In the genomic region with DNA sequence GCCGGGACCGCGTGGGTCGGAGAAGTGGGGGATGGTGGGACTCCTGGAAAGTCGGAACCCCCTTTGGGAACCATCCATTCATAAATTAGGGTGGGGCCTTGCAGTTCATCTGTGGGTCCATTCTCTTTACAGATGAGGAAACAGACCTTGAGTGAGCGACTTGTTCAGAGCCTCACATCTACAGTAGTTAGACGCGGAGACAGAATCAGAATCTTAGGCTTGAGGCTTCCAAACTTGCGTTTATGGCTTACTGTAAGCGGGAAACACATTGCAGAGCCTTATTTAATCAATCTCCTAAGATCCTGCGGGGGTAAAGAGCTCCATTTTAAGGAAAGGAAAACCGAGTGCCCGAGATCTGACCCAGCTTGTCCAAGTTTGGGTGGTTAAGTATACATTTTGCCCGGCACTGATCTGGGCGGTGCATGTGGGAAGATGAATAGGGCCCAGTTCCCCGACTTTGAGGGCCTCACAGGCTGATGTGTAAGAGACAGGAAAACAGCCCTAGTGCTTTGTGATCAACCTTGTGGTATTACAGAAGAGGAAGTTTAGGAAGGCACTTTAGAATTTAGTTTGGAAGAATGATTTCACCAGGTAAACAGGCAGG, we compare ENCODE assay signal across 8 cellular contexts. TPM values are rescaled to one million over a fixed set of nuclear protein-coding genes. Genes with fewer than 3 reads are reported as not detected.
DNase-seq lines count a peak whose midpoint lies in the region; ATAC-seq and TF ChIP-seq lines count a peak whose summit lies in the region.

No MANE protein-coding gene starts in this region.

- no peak for TF ChIP-seq CTCF in parathyroid adenoma (IDR thresholded peaks at IDR 0.05)

- H3K4me3 ChIP-seq in parathyroid adenoma (ENCODE audit: low read depth, low read length) = peak overlapping the region; percentile 79

- H3K36me3 ChIP-seq in ES-I3 (ENCODE audit: insufficient read depth, low read length) = peaks cover 7% of the 10 kb centered on the region; the same call in 1 of the 2 replicates
- H3K36me3 ChIP-seq in parathyroid adenoma (ENCODE audit: control insufficient read depth, insufficient read depth, low read length) = no peaks in the 10 kb centered on the region

- peaks cover 21% of the 10 kb centered on the region for H3K79me2 ChIP-seq in parathyroid adenoma

- H3K9me3 ChIP-seq in ES-I3 (ENCODE audit: control insufficient read depth, insufficient read depth, low read length) (no peaks in the 10 kb centered on the region), parathyroid adenoma (ENCODE audit: control insufficient read depth, low read length) (no peaks in the 10 kb centered on the region)

- peak overlapping the region; percentile 94 for H3K9ac ChIP-seq in ES-I3 (ENCODE audit: low read depth, low read length)
- peak overlapping the region; percentile 9 for H3K9ac ChIP-seq in parathyroid adenoma

- peaks cover 16% of the 10 kb centered on the region; the same call in 1 of the 2 replicates for H3K4me1 ChIP-seq in ES-I3 (ENCODE audit: insufficient read depth, low read length)
- H3K4me1 ChIP-seq in parathyroid adenoma = peaks cover 4% of the 10 kb centered on the region

- H3K27me3 ChIP-seq in parathyroid adenoma (ENCODE audit: control insufficient read depth, insufficient read depth, low read length) = no peaks in the 10 kb centered on the region

- H2AFZ ChIP-seq in parathyroid adenoma = peak overlapping the region; percentile 90

- H3K27ac ChIP-seq in parathyroid adenoma = peak overlapping the region; percentile 94

- ATAC-seq in HG02642 (IDR thresholded peaks at IDR 0.05; ENCODE audit: poor library complexity, unreplicated experiment) = peak; percentile 7
- no peak for ATAC-seq in GM18520 (IDR thresholded peaks at IDR 0.05; ENCODE audit: unreplicated experiment)

- DNase-seq in NCI-H460 (ENCODE audit: extremely low read depth, low read depth) (peak; percentile 17), fibroblast of gingiva (ENCODE audit: low read depth) (peak; percentile 74), pons (ENCODE audit: low spot score) (no peak)
- peak; percentile 77 for DNase-seq in activated CD8-positive, alpha-beta memory T cell treated with anti-CD3 and anti-CD28 coated beads for 24 hours

- peak overlapping the region; percentile 69 for H3K4me2 ChIP-seq in parathyroid adenoma (ENCODE audit: low read length)

RNA-seq across cellular contexts. Expression of a gene that starts 0.6 kb away (rescaled TPM):
- 468 and 476 TPM in 2 replicates for total RNA-seq in NCI-H460 (2014; rRNA removed; shearing (Covaris generic))
- polyA plus RNA-seq in NCI-H460 (2014; cell fraction: nucleus; rRNA removed) = 184 and 283 TPM in 2 replicates
